Comparison of ENCODE assay signal across 16 cellular contexts in genomic region chr16:9079430-9079812, GRCh38. TPM values are rescaled to one million over a fixed set of nuclear protein-coding genes. Genes with fewer than 3 reads are reported as not detected.
DNase-seq lines count a peak whose midpoint lies in the region; ATAC-seq and TF ChIP-seq lines count a peak whose summit lies in the region.
"Had no signal": no experiment of that assay in that cellular context is flagged by ENCODE, and none has a peak within 500 bp of the region (broad histone marks: within the 10 kb centered on the region; RNA-seq: fewer than 3 reads in every experiment).

No MANE protein-coding gene starts in this region.

- H4K20me1 ChIP-seq in OCI-LY3 (ENCODE audit: insufficient read depth, low read length): no peaks in the 10 kb centered on the region

- H3K79me2 ChIP-seq in OCI-LY3 (ENCODE audit: low read length): no peaks in the 10 kb centered on the region

- H3K9me3 Mint-ChIP-seq in activated T-cell treated with anti-CD3 and anti-CD28 coated beads, Interleukin-2, amount 50 U/mL, for 24 hours: peaks cover 8% of the 10 kb centered on the region
- peaks cover 13 to 14% of the 10 kb centered on the region in 2 donors for H3K9me3 Mint-ChIP-seq in activated naive CD4-positive, alpha-beta T cell treated with anti-CD3 and anti-CD28 coated beads, Interleukin-2, amount 50 U/mL, for 72 hours

- no peak overlapping the region for H3K4me3 ChIP-seq in OCI-LY3 (ENCODE audit: low read length)
- H3K4me3 ChIP-seq in neutrophil (ENCODE audit: low read depth in 1 of 2, low read length in 1 of 2): peak overlapping the region; percentile 1 to 20
- H3K4me3 ChIP-seq in aorta (ENCODE audit: low read length in 2 of 2): no peak overlapping the region
- H3K4me3 ChIP-seq in foreskin fibroblast (ENCODE audit: low read depth in 1 of 2, low read length in 2 of 2): no peak overlapping the region
- H3K4me3 ChIP-seq: Peyer's patch, upper lobe of right lung had no signal

- H3K4me1 ChIP-seq in OCI-LY3 (ENCODE audit: low read length): peaks cover 20% of the 10 kb centered on the region
- peaks cover 59 to 66% of the 10 kb centered on the region in 2 experiments for H3K4me1 ChIP-seq in neutrophil (ENCODE audit: control insufficient read depth in 1 of 2, insufficient read depth in 1 of 2, low read depth in 1 of 2, low read length in 1 of 2)
- H3K4me1 ChIP-seq in aorta (ENCODE audit: control insufficient read depth in 1 of 2, insufficient read depth in 2 of 2, low read length in 2 of 2): no peaks in the 10 kb centered on the region
- H3K4me1 ChIP-seq: Peyer's patch, upper lobe of right lung had no signal

- 0 out of 2 replicates have a peak overlapping the region, but pooled peaks have one; percentile 17 for H2AFZ ChIP-seq in OCI-LY3 (ENCODE audit: low read depth, low read length)

- no peak overlapping the region for H3K4me3 Mint-ChIP-seq in activated T-cell treated with anti-CD3 and anti-CD28 coated beads, Interleukin-2, amount 50 U/mL, for 24 hours
- H3K4me3 Mint-ChIP-seq: CD14-positive monocyte, nephron progenitor cell had no signal

- TF ChIP-seq CTCF in OCI-LY3 (IDR thresholded peaks at IDR 0.05; ENCODE audit: low read depth, low read length) (no peak), neutrophil (IDR thresholded peaks at IDR 0.05) (no peak), foreskin fibroblast (IDR thresholded peaks at IDR 0.05; ENCODE audit: low read depth, low read length) (no peak)

- no peak for DNase-seq in activated T-cell treated with anti-CD3 and anti-CD28 coated beads, Interleukin-2, amount 50 U/mL, for 24 hours
- DNase-seq in activated T-cell treated with anti-CD3 and anti-CD28 coated beads for 4 hours: no peak
- DNase-seq in activated naive CD4-positive, alpha-beta T cell treated with anti-CD3 and anti-CD28 coated beads, Interleukin-2, amount 50 U/mL, for 72 hours (ENCODE audit: low spot score in 2 of 2): no peak
- DNase-seq in aorta: no peak
- DNase-seq in foreskin fibroblast: no peak
- DNase-seq in HCEC 1CT: no peak
- DNase-seq: effector CD4-positive, alpha-beta T cell; left ventricle myocardium superior; NCI-H510A treated with DMSO at 0.1 percent for 48 hours; nephron progenitor cell; T-helper 9 cell; upper lobe of right lung had no signal

- 83 to 90% methylated on average over 4 of the region's 4 CpGs for WGBS in aorta, 2 donors

- peaks cover 38% of the 10 kb centered on the region for H3K4me1 Mint-ChIP-seq in activated T-cell treated with anti-CD3 and anti-CD28 coated beads, Interleukin-2, amount 50 U/mL, for 24 hours (ENCODE audit: low read depth)
- H3K4me1 Mint-ChIP-seq: nephron progenitor cell had no signal

- H3K9me3 ChIP-seq in OCI-LY3 (ENCODE audit: insufficient read depth, low read length): 0 out of 2 replicates have a peak, but pooled peaks cover 3% of the 10 kb centered on the region
- H3K9me3 ChIP-seq in neutrophil: no peaks in the 10 kb centered on the region
- H3K9me3 ChIP-seq in aorta (ENCODE audit: control insufficient read depth, low read length): no peaks in the 10 kb centered on the region
- H3K9me3 ChIP-seq: Peyer's patch, upper lobe of right lung had no signal

- H3K27ac ChIP-seq in OCI-LY3 (ENCODE audit: low read length) (no peak overlapping the region), neutrophil (peak overlapping the region; percentile 96), aorta (ENCODE audit: low read depth in 1 of 2, low read length in 2 of 2) (no peak overlapping the region)
- H3K27ac ChIP-seq: upper lobe of right lung had no signal

- H3K27me3 Mint-ChIP-seq in activated T-cell treated with anti-CD3 and anti-CD28 coated beads, Interleukin-2, amount 50 U/mL, for 24 hours: no peaks in the 10 kb centered on the region

- no peak overlapping the region for H3K4me2 ChIP-seq in OCI-LY3 (ENCODE audit: low read length)

- no peak for ATAC-seq in activated naive CD4-positive, alpha-beta T cell treated with anti-CD3 and anti-CD28 coated beads, Interleukin-2, amount 50 U/mL, for 72 hours
- ATAC-seq in aorta (ENCODE audit: low FRiP score): no peak

- H3K27ac Mint-ChIP-seq in activated T-cell treated with anti-CD3 and anti-CD28 coated beads, Interleukin-2, amount 50 U/mL, for 24 hours: peak overlapping the region; percentile 78
- H3K27ac Mint-ChIP-seq in activated naive CD4-positive, alpha-beta T cell treated with anti-CD3 and anti-CD28 coated beads, Interleukin-2, amount 50 U/mL, for 72 hours: peak overlapping the region; percentile 9 to 90
- H3K27ac Mint-ChIP-seq: nephron progenitor cell had no signal

- H3K27me3 ChIP-seq in OCI-LY3 (ENCODE audit: low read depth, low read length): no peaks in the 10 kb centered on the region
- no peaks in the 10 kb centered on the region for H3K27me3 ChIP-seq in neutrophil
- H3K27me3 ChIP-seq in aorta (ENCODE audit: control insufficient read depth in 1 of 2, insufficient read depth in 2 of 2, low read length in 1 of 2): no peaks in the 10 kb centered on the region
- H3K27me3 ChIP-seq: Peyer's patch, upper lobe of right lung had no signal

- no peaks in the 10 kb centered on the region for H3K36me3 ChIP-seq in OCI-LY3 (replicated peaks; ENCODE audit: low read depth, low read length)
- H3K36me3 ChIP-seq in neutrophil: no peaks in the 10 kb centered on the region
- no peaks in the 10 kb centered on the region for H3K36me3 ChIP-seq in aorta (ENCODE audit: control insufficient read depth in 1 of 2, insufficient read depth in 2 of 2, low read length in 1 of 2)
- H3K36me3 ChIP-seq: Peyer's patch, upper lobe of right lung had no signal

- H3K9ac ChIP-seq in OCI-LY3 (ENCODE audit: low read length): no peak overlapping the region

- H3K36me3 Mint-ChIP-seq in activated T-cell treated with anti-CD3 and anti-CD28 coated beads, Interleukin-2, amount 50 U/mL, for 24 hours (ENCODE audit: low read depth): peaks cover 15% of the 10 kb centered on the region
- H3K36me3 Mint-ChIP-seq in activated naive CD4-positive, alpha-beta T cell treated with anti-CD3 and anti-CD28 coated beads, Interleukin-2, amount 50 U/mL, for 72 hours: peaks cover 24 to 27% of the 10 kb centered on the region in 2 donors

- intact Hi-C loops in aorta (cut with DNase I): no loop called here

RNA-seq across cellular contexts. Expression of gene HAPSTR1, which starts 12.0 kb away (rescaled TPM):
- total RNA-seq in activated naive CD4-positive, alpha-beta T cell treated with anti-CD3 and anti-CD28 coated beads, Interleukin-2, amount 50 U/mL, for 72 hours: 10 to 100 TPM; 48.9 to 52.7 TPM
- 10 to 100 TPM; 65.4 to 67.5 TPM for total RNA-seq in aorta
- 10 to 100 TPM; 14.0 to 19.2 TPM for polyA plus RNA-seq in aorta

Comparison
In these comparisons a context has a peak if more than half of its experiments do, and no peak if none do; other contexts are left out.
1. H3K4me3 ChIP-seq: peak in neutrophil (2 of 2); none in OCI-LY3 (single experiment), aorta (0 of 2) and foreskin fibroblast (0 of 2).